10 cellular contexts compared by ENCODE assay signal in the genomic region with DNA sequence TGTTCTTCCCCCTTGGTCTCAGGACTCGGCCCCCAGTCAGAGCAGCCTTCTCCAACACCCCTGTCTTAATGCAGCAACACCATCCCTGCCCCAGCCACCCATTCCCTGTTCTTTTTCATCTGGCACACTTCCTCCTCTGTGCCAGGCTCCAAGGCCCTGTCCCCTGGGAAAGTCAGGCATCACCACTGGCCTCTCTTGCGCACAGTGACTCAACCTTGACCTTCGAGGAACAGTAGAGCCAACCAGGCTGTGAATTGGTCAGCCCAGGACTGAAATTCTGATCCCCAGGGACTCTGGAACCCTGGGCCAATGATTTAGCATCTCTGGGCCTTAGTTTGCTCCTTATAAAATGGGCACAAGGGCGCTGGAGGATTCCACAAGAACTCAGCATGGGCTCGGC. TPM values are rescaled to one million over a fixed set of nuclear protein-coding genes. Genes with fewer than 3 reads are reported as not detected.
DNase-seq lines count a peak whose midpoint lies in the region; ATAC-seq lines count a peak whose summit lies in the region.
"Had no signal": no experiment of that assay in that cellular context is flagged by ENCODE, and none has a peak within 500 bp of the region (broad histone marks: within the 10 kb centered on the region; RNA-seq: fewer than 3 reads in every experiment).

No MANE protein-coding gene starts in this region.

- no peaks in the 10 kb centered on the region for H3K9me3 ChIP-seq in T-helper 17 cell (ENCODE audit: control insufficient read depth, low read length, poor library complexity, severe bottlenecking)
- H3K9me3 ChIP-seq in esophagus (ENCODE audit: control insufficient read depth in 2 of 2, insufficient read depth in 1 of 2, low read depth in 1 of 2, low read length in 1 of 2) = no peaks in the 10 kb centered on the region

- ATAC-seq in T-helper 17 cell = no peak
- ATAC-seq in stimulated activated memory B cell treated with anti-CD40 and anti-IgM and Interleukin-4, amounts not matched to agents 10 μg/mL and 1 μg/mL and 100 μg/mL, for 72 hours = no peak
- no peak for ATAC-seq in HG03460 (IDR thresholded peaks at IDR 0.05; ENCODE audit: unreplicated experiment)
- no peak for ATAC-seq in left colon

- no peaks in the 10 kb centered on the region for H3K27me3 Mint-ChIP-seq in T-helper 2 cell treated with Interferon-gamma antibody and Interleukin-4, amounts not matched to agents 5 μg/mL and 100 μg/mL, for 36 hours (ENCODE audit: low read depth)
- no peaks in the 10 kb centered on the region for H3K27me3 Mint-ChIP-seq in T-helper 17 cell
- no peaks in the 10 kb centered on the region for H3K27me3 Mint-ChIP-seq in stimulated activated memory B cell treated with anti-CD40 and anti-IgM and Interleukin-4, amounts not matched to agents 10 μg/mL and 1 μg/mL and 100 μg/mL, for 72 hours

- peaks cover 18% of the 10 kb centered on the region for H3K36me3 Mint-ChIP-seq in T-helper 2 cell treated with Interferon-gamma antibody and Interleukin-4, amounts not matched to agents 5 μg/mL and 100 μg/mL, for 36 hours (ENCODE audit: low read depth)
- peaks cover 6% of the 10 kb centered on the region for H3K36me3 Mint-ChIP-seq in T-helper 17 cell (ENCODE audit: low read depth)
- H3K36me3 Mint-ChIP-seq in stimulated activated memory B cell treated with anti-CD40 and anti-IgM and Interleukin-4, amounts not matched to agents 10 μg/mL and 1 μg/mL and 100 μg/mL, for 72 hours = peaks cover 11% of the 10 kb centered on the region

- DNase-seq in T-helper 2 cell treated with Interferon-gamma antibody and Interleukin-4, amounts not matched to agents 5 μg/mL and 100 μg/mL, for 36 hours (ENCODE audit: low spot score) = no peak
- DNase-seq in T-helper 2 cell (no peak), T-helper 17 cell (no peak), left colon (no peak)
- no peak for DNase-seq in stimulated activated CD4-positive, alpha-beta T cell treated with anti-CD3 and anti-CD28 coated beads, Interleukin-4, amount 100 ng/mL, for 1 hour
- DNase-seq: brain microvascular endothelial cell had no signal

- no peaks in the 10 kb centered on the region for H3K36me3 ChIP-seq in esophagus (ENCODE audit: control insufficient read depth in 2 of 2, insufficient read depth in 2 of 2, low read length in 1 of 2)
- H3K36me3 ChIP-seq: brain microvascular endothelial cell had no signal

- H3K4me1 ChIP-seq in esophagus (ENCODE audit: control insufficient read depth in 2 of 2, insufficient read depth in 2 of 2, low read length in 1 of 2) = peaks cover 25 to 64% of the 10 kb centered on the region in 2 donors

- no peaks in the 10 kb centered on the region for H3K9me3 Mint-ChIP-seq in T-helper 2 cell treated with Interferon-gamma antibody and Interleukin-4, amounts not matched to agents 5 μg/mL and 100 μg/mL, for 36 hours
- no peaks in the 10 kb centered on the region for H3K9me3 Mint-ChIP-seq in stimulated activated memory B cell treated with anti-CD40 and anti-IgM and Interleukin-4, amounts not matched to agents 10 μg/mL and 1 μg/mL and 100 μg/mL, for 72 hours

- intact Hi-C loops in left colon (cut with DNase I, micrococcal nuclease) = no loop called here

- H3K4me3 Mint-ChIP-seq in T-helper 2 cell treated with Interferon-gamma antibody and Interleukin-4, amounts not matched to agents 5 μg/mL and 100 μg/mL, for 36 hours = peak overlapping the region; percentile 58
- peak overlapping the region; percentile 92 for H3K4me3 Mint-ChIP-seq in T-helper 17 cell
- peak overlapping the region; percentile 41 for H3K4me3 Mint-ChIP-seq in stimulated activated memory B cell treated with anti-CD40 and anti-IgM and Interleukin-4, amounts not matched to agents 10 μg/mL and 1 μg/mL and 100 μg/mL, for 72 hours

- no peak overlapping the region for H3K4me3 ChIP-seq in esophagus (ENCODE audit: low read depth in 1 of 2, low read length in 2 of 2)

- H3K27ac Mint-ChIP-seq in T-helper 2 cell treated with Interferon-gamma antibody and Interleukin-4, amounts not matched to agents 5 μg/mL and 100 μg/mL, for 36 hours = peak overlapping the region; percentile 100
- peak overlapping the region; percentile 100 for H3K27ac Mint-ChIP-seq in T-helper 17 cell
- peak overlapping the region; percentile 98 for H3K27ac Mint-ChIP-seq in stimulated activated memory B cell treated with anti-CD40 and anti-IgM and Interleukin-4, amounts not matched to agents 10 μg/mL and 1 μg/mL and 100 μg/mL, for 72 hours

- H3K27me3 ChIP-seq in esophagus (ENCODE audit: control insufficient read depth in 1 of 2, insufficient read depth in 2 of 2, low read length in 2 of 2) = no peaks in the 10 kb centered on the region
- H3K27me3 ChIP-seq: brain microvascular endothelial cell had no signal

- 85 to 90% methylated on average over 5 of the region's 5 CpGs for WGBS in esophagus, 2 donors

- peaks cover 46% of the 10 kb centered on the region for H3K4me1 Mint-ChIP-seq in T-helper 2 cell treated with Interferon-gamma antibody and Interleukin-4, amounts not matched to agents 5 μg/mL and 100 μg/mL, for 36 hours (ENCODE audit: low read depth)
- H3K4me1 Mint-ChIP-seq in T-helper 17 cell = peaks cover 73% of the 10 kb centered on the region
- H3K4me1 Mint-ChIP-seq in stimulated activated memory B cell treated with anti-CD40 and anti-IgM and Interleukin-4, amounts not matched to agents 10 μg/mL and 1 μg/mL and 100 μg/mL, for 72 hours = peaks cover 78% of the 10 kb centered on the region

- peak overlapping the region; percentile 14 to 43 for H3K27ac ChIP-seq in esophagus (ENCODE audit: low read depth in 2 of 2, low read length in 1 of 2)
- H3K27ac ChIP-seq: brain microvascular endothelial cell had no signal

RNA-seq across cellular contexts. Expression of gene RALGDS, which starts 10.5 kb away (rescaled TPM):
- 100 to 1,000 TPM; 150 to 236 TPM for total RNA-seq in T-helper 17 cell
- 10 to 100 TPM; 47.8 to 67.9 TPM for polyA plus RNA-seq in esophagus
- total RNA-seq in left colon = 10 to 100 TPM; 29.1 to 49.1 TPM

RNA-seq across cellular contexts. Expression of gene GBGT1, which starts 32.2 kb away (rescaled TPM):
- 1 to 10 TPM; 2.2 to 2.3 TPM for total RNA-seq in T-helper 17 cell
- polyA plus RNA-seq in esophagus = 1 to 10 TPM; 2.1 to 3.7 TPM
- total RNA-seq in left colon = 1 to 10 TPM; 4.9 to 5.5 TPM
- total RNA-seq: G401 had no signal

Comparison
In these comparisons a context has a peak if more than half of its experiments do, and no peak if none do; other contexts are left out.
1. H3K4me3 Mint-ChIP-seq: peak in every context shown above with its lines; median percentile 92 in T-helper 17 cell; 58 in T-helper 2 cell treated with Interferon-gamma antibody and Interleukin-4, amounts not matched to agents 5 μg/mL and 100 μg/mL, for 36 hours; 41 in stimulated activated memory B cell treated with anti-CD40 and anti-IgM and Interleukin-4, amounts not matched to agents 10 μg/mL and 1 μg/mL and 100 μg/mL, for 72 hours.